1 cellular context compared by ENCODE assay signal in the genomic region with DNA sequence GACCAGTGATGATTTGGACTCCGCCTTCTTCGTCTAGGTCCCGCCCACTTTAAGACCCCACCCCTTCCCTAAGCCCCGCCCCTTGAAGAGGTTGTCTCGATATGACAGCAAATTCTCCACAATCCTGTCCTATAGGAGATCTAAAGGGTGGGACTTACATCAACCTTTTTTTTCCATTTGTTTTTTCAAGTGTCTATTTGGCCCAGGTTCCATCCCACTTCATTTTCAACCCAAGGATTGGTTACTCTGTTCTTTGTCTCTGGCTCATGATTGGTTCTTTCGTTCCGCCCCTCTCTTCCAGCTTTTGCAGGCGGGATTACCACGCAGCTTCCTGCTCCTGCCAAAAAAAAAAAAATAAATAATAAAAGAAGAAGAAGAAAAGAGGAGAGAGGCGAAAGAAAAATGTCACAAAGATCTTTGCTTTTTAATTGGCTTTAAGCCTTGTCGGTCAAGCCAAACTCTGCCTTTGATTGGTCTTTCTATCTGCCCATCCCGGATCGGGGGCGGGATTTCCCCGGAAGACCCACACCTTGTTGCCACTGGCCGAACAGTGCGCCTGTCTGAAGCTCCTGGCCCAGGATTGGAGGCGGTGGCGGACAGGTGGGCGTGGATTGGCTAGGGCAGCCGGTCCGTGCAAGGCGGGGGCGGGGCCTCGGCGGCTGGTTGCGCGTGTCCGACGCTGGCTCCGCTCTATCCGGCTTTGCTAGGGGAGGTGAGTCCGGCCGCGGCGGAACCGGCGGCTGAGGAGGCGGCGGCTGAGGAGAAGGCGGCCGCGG.
TF ChIP-seq lines count a peak whose summit lies in the region.

No MANE protein-coding gene starts in this region.

TF ChIP-seq in HEK293, 187 proteins besides CTCF, POLR2A, EP300 and RAD21 (continued from another document):
- TF ChIP-seq ZNF580 (tag by site-specific recombination; IDR thresholded peaks at IDR 0.05), result 0 out of 2 replicates have a peak, but pooled peaks have one; percentile 17
- no peak for TF ChIP-seq TCF7L2 (IDR thresholded peaks at IDR 0.05; ENCODE audit: borderline replicate concordance, low read depth, low read length)
- TF ChIP-seq ZNF366 (tag by site-specific recombination; conservative IDR thresholded peaks at IDR 0.05), result peak; percentile 96
- no peak for TF ChIP-seq ZBTB49 (tag by site-specific recombination; IDR thresholded peaks at IDR 0.05; ENCODE audit: low read depth)
- TF ChIP-seq ZNF223 (tag by site-specific recombination; IDR thresholded peaks at IDR 0.05), result no peak
- peak; percentile 85 for TF ChIP-seq ZNF341 (tag by site-specific recombination; IDR thresholded peaks at IDR 0.05; ENCODE audit: low read depth)
- TF ChIP-seq, protein P1, sequence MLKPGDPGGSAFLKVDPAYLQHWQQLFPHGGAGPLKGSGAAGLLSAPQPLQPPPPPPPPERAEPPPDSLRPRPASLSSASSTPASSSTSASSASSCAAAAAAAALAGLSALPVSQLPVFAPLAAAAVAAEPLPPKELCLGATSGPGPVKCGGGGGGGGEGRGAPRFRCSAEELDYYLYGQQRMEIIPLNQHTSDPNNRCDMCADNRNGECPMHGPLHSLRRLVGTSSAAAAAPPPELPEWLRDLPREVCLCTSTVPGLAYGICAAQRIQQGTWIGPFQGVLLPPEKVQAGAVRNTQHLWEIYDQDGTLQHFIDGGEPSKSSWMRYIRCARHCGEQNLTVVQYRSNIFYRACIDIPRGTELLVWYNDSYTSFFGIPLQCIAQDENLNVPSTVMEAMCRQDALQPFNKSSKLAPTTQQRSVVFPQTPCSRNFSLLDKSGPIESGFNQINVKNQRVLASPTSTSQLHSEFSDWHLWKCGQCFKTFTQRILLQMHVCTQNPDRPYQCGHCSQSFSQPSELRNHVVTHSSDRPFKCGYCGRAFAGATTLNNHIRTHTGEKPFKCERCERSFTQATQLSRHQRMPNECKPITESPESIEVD (tag by site-specific recombination; IDR thresholded peaks at IDR 0.05), result no peak
- TF ChIP-seq ZFP3 (tag by site-specific recombination; IDR thresholded peaks at IDR 0.05; ENCODE audit: low read depth), result no peak
- peak; percentile 65 for TF ChIP-seq KLF9 (tag by site-specific recombination; IDR thresholded peaks at IDR 0.05; ENCODE audit: low read depth)
- no peak for TF ChIP-seq MYNN (tag by site-specific recombination; IDR thresholded peaks at IDR 0.05; ENCODE audit: borderline replicate concordance)
- no peak for TF ChIP-seq OSR2 (tag by site-specific recombination; IDR thresholded peaks at IDR 0.05)
- peak; percentile 17; the same call in 1 of the 2 replicates for TF ChIP-seq KLF16 (tag by site-specific recombination; IDR thresholded peaks at IDR 0.05)
- TF ChIP-seq, protein P2, sequence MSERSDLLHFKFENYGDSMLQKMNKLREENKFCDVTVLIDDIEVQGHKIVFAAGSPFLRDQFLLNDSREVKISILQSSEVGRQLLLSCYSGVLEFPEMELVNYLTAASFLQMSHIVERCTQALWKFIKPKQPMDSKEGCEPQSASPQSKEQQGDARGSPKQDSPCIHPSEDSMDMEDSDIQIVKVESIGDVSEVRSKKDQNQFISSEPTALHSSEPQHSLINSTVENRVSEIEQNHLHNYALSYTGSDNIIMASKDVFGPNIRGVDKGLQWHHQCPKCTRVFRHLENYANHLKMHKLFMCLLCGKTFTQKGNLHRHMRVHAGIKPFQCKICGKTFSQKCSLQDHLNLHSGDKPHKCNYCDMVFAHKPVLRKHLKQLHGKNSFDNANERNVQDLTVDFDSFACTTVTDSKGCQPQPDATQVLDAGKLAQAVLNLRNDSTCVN (tag by site-specific recombination; optimal IDR thresholded peaks at IDR 0.05), result peak; percentile 93
- TF ChIP-seq ZBTB11 (tag by site-specific recombination; conservative IDR thresholded peaks at IDR 0.05; ENCODE audit: low read depth), result peak; percentile 88
- TF ChIP-seq ZNF18 (tag by site-specific recombination; IDR thresholded peaks at IDR 0.05), result no peak
- no peak for TF ChIP-seq ZNF747 (tag by site-specific recombination; IDR thresholded peaks at IDR 0.05)
- peak; percentile 76 for TF ChIP-seq ZBTB17 (tag by site-specific recombination; IDR thresholded peaks at IDR 0.05)
